ENCODE assay signal across 7 cellular contexts in genomic region chr10:124375691-124376090, GRCh38.
"Had no signal": no experiment of that assay in that cellular context is flagged by ENCODE, and none has a peak within 500 bp of the region (broad histone marks: within the 10 kb centered on the region; RNA-seq: fewer than 3 reads in every experiment).

No MANE protein-coding gene starts in this region.

- H3K4me1 ChIP-seq: HAP-1 had no signal

- H3K36me3 Mint-ChIP-seq: IgD-negative memory B cell had no signal

- H3K27ac Mint-ChIP-seq: HFFc6, IgD-negative memory B cell had no signal

- H3K27ac ChIP-seq: GM23248, KMS-11 had no signal

- H3K9me3 Mint-ChIP-seq: HFFc6 had no signal

- H3K9ac ChIP-seq: GM23248, KMS-11 had no signal

- H3K4me3 ChIP-seq: GM23248, HAP-1 had no signal

- H3K36me3 ChIP-seq: HAP-1 had no signal

- H3K4me2 ChIP-seq: KMS-11 had no signal

- H3K9me3 ChIP-seq: HAP-1 had no signal

- DNase-seq: GM23248, GOT3, HFFc6, KBM-7 had no signal

- H3K4me3 Mint-ChIP-seq: HFFc6, IgD-negative memory B cell had no signal
